13 cellular contexts compared by ENCODE assay signal in the genomic region with DNA sequence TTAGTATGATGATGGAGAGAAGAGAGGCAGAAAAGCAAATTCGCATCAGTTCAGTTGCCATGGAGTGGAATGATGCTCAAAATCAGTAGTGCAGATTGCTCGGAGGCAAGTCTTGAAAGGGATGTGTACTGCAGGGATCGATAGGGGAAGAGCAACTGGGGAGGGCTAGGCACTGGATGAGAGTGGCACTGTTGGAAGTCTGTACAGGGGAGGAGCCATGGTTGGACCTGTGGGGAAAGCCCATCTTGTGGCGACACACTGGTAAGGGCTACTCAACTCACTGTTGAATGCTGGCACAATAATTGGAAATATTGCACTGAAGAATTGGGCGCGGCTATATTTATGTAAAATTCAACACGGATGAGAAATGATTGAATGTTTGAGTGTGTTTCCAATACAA. TPM values are rescaled to one million over a fixed set of nuclear protein-coding genes. Genes with fewer than 3 reads are reported as not detected.
DNase-seq lines count a peak whose midpoint lies in the region; ATAC-seq, FAIRE-seq and TF ChIP-seq lines count a peak whose summit lies in the region.
"Had no signal": no experiment of that assay in that cellular context is flagged by ENCODE, and none has a peak within 500 bp of the region (broad histone marks: within the 10 kb centered on the region; RNA-seq: fewer than 3 reads in every experiment).

No MANE protein-coding gene starts in this region.

- H3K9me3 Mint-ChIP-seq in activated naive CD4-positive, alpha-beta T cell treated with anti-CD3 and anti-CD28 coated beads, Interleukin-2, amount 50 U/mL, for 24 hours: no peaks in the 10 kb centered on the region
- no peaks in the 10 kb centered on the region for H3K9me3 Mint-ChIP-seq in activated naive CD4-positive, alpha-beta T cell treated with anti-CD3 and anti-CD28 coated beads for 36 hours
- H3K9me3 Mint-ChIP-seq in astrocyte (ENCODE audit: unreplicated experiment): no peaks in the 10 kb centered on the region
- H3K9me3 Mint-ChIP-seq: activated T-cell treated with anti-CD3 and anti-CD28 coated beads, Interleukin-2, amount 50 U/mL, for 24 hours; stimulated activated naive B cell treated with anti-CD40 and anti-IgM and Interleukin-4, amounts not matched to agents 10 μg/mL and 1 μg/mL and 100 μg/mL, for 72 hours had no signal

- no peak for ATAC-seq in thoracic aorta (ENCODE audit: insufficient number of reproducible peaks, low FRiP score, low read depth)

- no peak for DNase-seq in activated naive CD4-positive, alpha-beta T cell treated with anti-CD3 and anti-CD28 coated beads for 36 hours
- DNase-seq in astrocyte (ENCODE audit: low read depth) (no peak), thoracic aorta (ENCODE audit: low spot score) (no peak), WERI-Rb-1 (no peak), D341Med (ENCODE audit: low spot score) (no peak), NOMO-1 (lab: John Stamatoyannopoulos, UW; ENCODE audit: unreplicated experiment in 2 of 2) (no peak)

- H3K27ac ChIP-seq in astrocyte (ENCODE audit: low read depth, low read length): no peak overlapping the region
- no peak overlapping the region for H3K27ac ChIP-seq in thoracic aorta
- H3K27ac ChIP-seq in WERI-Rb-1: no peak overlapping the region

- H3K36me3 ChIP-seq in astrocyte (ENCODE audit: insufficient read depth, low read length) (no peaks in the 10 kb centered on the region), thoracic aorta (no peaks in the 10 kb centered on the region), WERI-Rb-1 (no peaks in the 10 kb centered on the region)
- H3K36me3 ChIP-seq: adrenal gland had no signal

- H3K36me3 Mint-ChIP-seq in activated naive CD4-positive, alpha-beta T cell treated with anti-CD3 and anti-CD28 coated beads, Interleukin-2, amount 50 U/mL, for 24 hours: no peaks in the 10 kb centered on the region
- H3K36me3 Mint-ChIP-seq in activated naive CD4-positive, alpha-beta T cell treated with anti-CD3 and anti-CD28 coated beads for 36 hours (ENCODE audit: low read depth): no peaks in the 10 kb centered on the region
- H3K36me3 Mint-ChIP-seq in astrocyte (ENCODE audit: low read depth, unreplicated experiment): no peaks in the 10 kb centered on the region
- H3K36me3 Mint-ChIP-seq: stimulated activated naive B cell treated with anti-CD40 and anti-IgM and Interleukin-4, amounts not matched to agents 10 μg/mL and 1 μg/mL and 100 μg/mL, for 72 hours had no signal

- H3K27me3 ChIP-seq in astrocyte (ENCODE audit: insufficient read depth, low read length) (no peaks in the 10 kb centered on the region), thoracic aorta (replicated peaks; ENCODE audit: insufficient read depth) (no peaks in the 10 kb centered on the region), WERI-Rb-1 (ENCODE audit: insufficient read depth, low read depth, severe bottlenecking) (peaks cover 27% of the 10 kb centered on the region)

- intact Hi-C loops in activated naive CD4-positive, alpha-beta T cell treated with anti-CD3 and anti-CD28 coated beads for 36 hours (cut with micrococcal nuclease): no loop called here

- TF ChIP-seq CTCF in astrocyte (IDR thresholded peaks at IDR 0.05; ENCODE audit: insufficient read depth, low read depth, low read length) (no peak), thoracic aorta (IDR thresholded peaks at IDR 0.05) (no peak), WERI-Rb-1 (IDR thresholded peaks at IDR 0.05; ENCODE audit: low read depth, low read length) (no peak)

- no peak overlapping the region for H2AFZ ChIP-seq in astrocyte (ENCODE audit: low read depth, low read length)

- FAIRE-seq in astrocyte (lab: Jason Lieb, UNC): peak; percentile 82
- FAIRE-seq: RCC 7860 had no signal

- H3K4me1 Mint-ChIP-seq in activated naive CD4-positive, alpha-beta T cell treated with anti-CD3 and anti-CD28 coated beads, Interleukin-2, amount 50 U/mL, for 24 hours: peaks cover 5% of the 10 kb centered on the region
- peaks cover 6% of the 10 kb centered on the region for H3K4me1 Mint-ChIP-seq in activated naive CD4-positive, alpha-beta T cell treated with anti-CD3 and anti-CD28 coated beads for 36 hours (ENCODE audit: low read depth)
- peaks cover 1% of the 10 kb centered on the region for H3K4me1 Mint-ChIP-seq in astrocyte (ENCODE audit: low read depth, unreplicated experiment)

- H3K9me3 ChIP-seq in astrocyte (ENCODE audit: insufficient read depth, low read depth, low read length) (no peaks in the 10 kb centered on the region), iPS-18c (ENCODE audit: control insufficient read depth, insufficient read depth, low read length) (no peaks in the 10 kb centered on the region), thoracic aorta (no peaks in the 10 kb centered on the region), WERI-Rb-1 (ENCODE audit: severe bottlenecking) (peaks cover 4% of the 10 kb centered on the region)
- H3K9me3 ChIP-seq: adrenal gland had no signal

- H3K27ac Mint-ChIP-seq in activated naive CD4-positive, alpha-beta T cell treated with anti-CD3 and anti-CD28 coated beads, Interleukin-2, amount 50 U/mL, for 24 hours: no peak overlapping the region
- H3K27ac Mint-ChIP-seq in activated naive CD4-positive, alpha-beta T cell treated with anti-CD3 and anti-CD28 coated beads for 36 hours: no peak overlapping the region
- no peak overlapping the region for H3K27ac Mint-ChIP-seq in astrocyte (ENCODE audit: unreplicated experiment)
- H3K27ac Mint-ChIP-seq: activated T-cell treated with anti-CD3 and anti-CD28 coated beads, Interleukin-2, amount 50 U/mL, for 24 hours had no signal

- CTCF ChIA-PET in activated naive CD4-positive, alpha-beta T cell treated with anti-CD3 and anti-CD28 coated beads for 36 hours (lab: Charles Lee): no interaction called here

- no peak overlapping the region for H3K4me2 ChIP-seq in astrocyte (ENCODE audit: low read length)

- H3K9ac ChIP-seq in astrocyte (ENCODE audit: low read length): no peak overlapping the region

- H3K4me3 ChIP-seq in astrocyte (ENCODE audit: insufficient read depth, low read depth, low read length): no peak overlapping the region
- H3K4me3 ChIP-seq in iPS-18c (ENCODE audit: insufficient read depth, low read depth, low read length): 0 out of 2 replicates have a peak overlapping the region, but pooled peaks have one; percentile 65
- peak overlapping the region; percentile 80 for H3K4me3 ChIP-seq in thoracic aorta
- H3K4me3 ChIP-seq in WERI-Rb-1 (ENCODE audit: low read depth, low read length): no peak overlapping the region

- peak overlapping the region; percentile 34 for H3K4me3 Mint-ChIP-seq in activated naive CD4-positive, alpha-beta T cell treated with anti-CD3 and anti-CD28 coated beads, Interleukin-2, amount 50 U/mL, for 24 hours
- H3K4me3 Mint-ChIP-seq in activated naive CD4-positive, alpha-beta T cell treated with anti-CD3 and anti-CD28 coated beads for 36 hours: no peak overlapping the region
- peak overlapping the region; percentile 88 for H3K4me3 Mint-ChIP-seq in astrocyte (ENCODE audit: unreplicated experiment)

- H3K79me2 ChIP-seq in astrocyte (ENCODE audit: insufficient read depth, low read length): no peaks in the 10 kb centered on the region

- no peaks in the 10 kb centered on the region for H4K20me1 ChIP-seq in astrocyte (ENCODE audit: insufficient read depth, low read length)

- H3K4me1 ChIP-seq in astrocyte (ENCODE audit: insufficient read depth, low read length) (no peaks in the 10 kb centered on the region), thoracic aorta (ENCODE audit: control insufficient read depth in 1 of 2, low read depth in 2 of 2) (peaks cover 0 to 10% of the 10 kb centered on the region in 2 donors)
- H3K4me1 ChIP-seq: adrenal gland had no signal

- H3K27me3 Mint-ChIP-seq in activated naive CD4-positive, alpha-beta T cell treated with anti-CD3 and anti-CD28 coated beads, Interleukin-2, amount 50 U/mL, for 24 hours: peaks cover 1% of the 10 kb centered on the region
- peaks cover 2% of the 10 kb centered on the region for H3K27me3 Mint-ChIP-seq in activated naive CD4-positive, alpha-beta T cell treated with anti-CD3 and anti-CD28 coated beads for 36 hours (ENCODE audit: low read depth)
- H3K27me3 Mint-ChIP-seq in astrocyte (ENCODE audit: low read depth, unreplicated experiment): no peaks in the 10 kb centered on the region

RNA-seq across cellular contexts. Expression of gene RAB9B, which starts 1.2 kb away (rescaled TPM):
- under 1 TPM; 0.17 to 0.22 TPM for total RNA-seq in activated naive CD4-positive, alpha-beta T cell treated with anti-CD3 and anti-CD28 coated beads for 36 hours
- total RNA-seq in astrocyte (1.7 and 2.2 TPM in 2 replicates), thoracic aorta (1 to 10 TPM; 6.8 to 7.7 TPM)

RNA-seq across cellular contexts. Expression of gene PLP1, which starts 54.2 kb away (rescaled TPM):
- total RNA-seq in activated naive CD4-positive, alpha-beta T cell treated with anti-CD3 and anti-CD28 coated beads for 36 hours: not detected
- total RNA-seq in astrocyte: 5.2 and 10.2 TPM in 2 replicates
- total RNA-seq in thoracic aorta: 10 to 100 TPM in 1 of 2 donors, 1 to 10 TPM in 1; 1.7 to 14.8 TPM
- total RNA-seq: NCI-H460 had no signal

Comparison
In these comparisons a context has a peak if more than half of its experiments do, and no peak if none do; other contexts are left out.
1. H3K4me3 ChIP-seq: peak in iPS-18c (single experiment) and thoracic aorta (single experiment); none in astrocyte (single experiment) and WERI-Rb-1 (single experiment).